In the genomic region with DNA sequence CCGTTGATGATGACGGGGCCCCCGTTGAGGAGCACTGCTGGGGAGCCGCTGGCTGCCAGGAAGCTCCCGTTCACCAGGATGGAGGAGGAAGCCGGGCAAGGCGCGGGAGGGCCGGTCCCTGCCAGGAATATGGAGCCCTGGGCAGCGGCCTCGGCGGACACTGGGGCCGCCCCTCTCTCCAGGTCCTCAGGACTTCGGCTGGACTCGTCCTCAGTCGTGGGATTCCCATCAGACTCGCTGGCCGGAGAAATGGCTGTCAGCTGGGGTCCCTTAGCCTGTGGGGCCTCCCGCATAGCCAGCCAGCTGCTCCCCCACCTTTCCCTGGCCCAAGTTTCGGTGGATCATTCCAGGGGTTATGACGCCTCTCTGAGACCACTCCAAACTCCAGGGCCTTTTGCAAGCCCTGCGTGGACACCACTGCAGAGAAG, we compare ENCODE assay signal across 9 cellular contexts. TPM values are rescaled to one million over a fixed set of nuclear protein-coding genes. Genes with fewer than 3 reads are reported as not detected.
A peak's percentile ranks its signal among the peaks of the same experiment; 100 is the strongest.
DNase-seq lines count a peak whose midpoint lies in the region; ATAC-seq and TF ChIP-seq lines count a peak whose summit lies in the region.
"Had no signal": no experiment of that assay in that cellular context is flagged by ENCODE, and none has a peak within 500 bp of the region (broad histone marks: within the 10 kb centered on the region; RNA-seq: fewer than 3 reads in every experiment).

No MANE protein-coding gene starts in this region.

- DNase-seq in EH (ENCODE audit: low read depth), result peak; percentile 50
- DNase-seq in activated naive CD8-positive, alpha-beta T cell treated with anti-CD3 and anti-CD28 coated beads for 36 hours, result no peak
- peak; percentile 68 for DNase-seq in left ventricle myocardium superior
- DNase-seq in NCI-H2171 (lab: John Stamatoyannopoulos, UW), result no peak
- no peak for DNase-seq in CD14-positive monocyte (ENCODE audit: low spot score)
- no peak for DNase-seq in C1 segment of cervical spinal cord (lab: John Stamatoyannopoulos, UW)
- DNase-seq: activated CD8-positive, alpha-beta memory T cell treated with anti-CD3 and anti-CD28 coated beads, Interleukin-2, amount 50 U/mL, for 48 hours had no signal

- peaks cover 37% of the 10 kb centered on the region for H3K4me1 ChIP-seq in rectal smooth muscle tissue (ENCODE audit: control insufficient read depth, insufficient read depth, low read length)

- ATAC-seq in left ventricle myocardium superior (no peak), HG03097 (IDR thresholded peaks at IDR 0.05; ENCODE audit: low FRiP score, unreplicated experiment) (no peak)

- intact Hi-C loops in left ventricle myocardium superior (cut with micrococcal nuclease) (no loop called here), CD14-positive monocyte (cut with micrococcal nuclease) (no loop called here)

- no peak overlapping the region for H3K27ac Mint-ChIP-seq in activated naive CD8-positive, alpha-beta T cell treated with anti-CD3 and anti-CD28 coated beads for 36 hours
- H3K27ac Mint-ChIP-seq in CD14-positive monocyte, result no peak overlapping the region

- H3K36me3 ChIP-seq in rectal smooth muscle tissue (ENCODE audit: control insufficient read depth, insufficient read depth, low read length), result peaks cover 3% of the 10 kb centered on the region

- H3K4me3 Mint-ChIP-seq in activated naive CD8-positive, alpha-beta T cell treated with anti-CD3 and anti-CD28 coated beads for 36 hours, result peak overlapping the region; percentile 7
- peak overlapping the region in 1 of 2 donors; percentile 71 for H3K4me3 Mint-ChIP-seq in CD14-positive monocyte

- H3K4me3 ChIP-seq in rectal smooth muscle tissue (ENCODE audit: low read length), result peak overlapping the region; percentile 99

- H3K4me1 Mint-ChIP-seq in activated naive CD8-positive, alpha-beta T cell treated with anti-CD3 and anti-CD28 coated beads for 36 hours, result peaks cover 7% of the 10 kb centered on the region
- H3K4me1 Mint-ChIP-seq in CD14-positive monocyte, result peaks cover 22% of the 10 kb centered on the region

- peaks cover 28% of the 10 kb centered on the region for H3K27me3 Mint-ChIP-seq in activated naive CD8-positive, alpha-beta T cell treated with anti-CD3 and anti-CD28 coated beads for 36 hours
- H3K27me3 Mint-ChIP-seq in CD14-positive monocyte (ENCODE audit: low read depth in 3 of 3), result peaks cover 65 to 97% (median 77%) of the 10 kb centered on the region in 3 donors

- peak overlapping the region; percentile 53 for H3K9ac ChIP-seq in rectal smooth muscle tissue (ENCODE audit: low read length)

- H3K9me3 Mint-ChIP-seq in activated naive CD8-positive, alpha-beta T cell treated with anti-CD3 and anti-CD28 coated beads for 36 hours, result no peaks in the 10 kb centered on the region
- H3K9me3 Mint-ChIP-seq in CD14-positive monocyte, result peaks cover 0 to 20% (median 11%) of the 10 kb centered on the region in 7 donors

- no peaks in the 10 kb centered on the region for H3K27me3 ChIP-seq in rectal smooth muscle tissue (ENCODE audit: control insufficient read depth, insufficient read depth, low read length)

- H3K36me3 Mint-ChIP-seq in activated naive CD8-positive, alpha-beta T cell treated with anti-CD3 and anti-CD28 coated beads for 36 hours, result no peaks in the 10 kb centered on the region
- peaks cover 4 to 6% of the 10 kb centered on the region in 2 donors for H3K36me3 Mint-ChIP-seq in CD14-positive monocyte

- peak overlapping the region; percentile 98 for H3K27ac ChIP-seq in rectal smooth muscle tissue (ENCODE audit: low read depth, low read length)

- no peak for TF ChIP-seq CTCF in CD14-positive monocyte (IDR thresholded peaks at IDR 0.05)

RNA-seq across cellular contexts. Expression of a gene that starts 2.1 kb away (rescaled TPM):
- 1 to 10 TPM; 1.6 to 1.7 TPM for total RNA-seq in activated naive CD8-positive, alpha-beta T cell treated with anti-CD3 and anti-CD28 coated beads for 36 hours
- 26.1 TPM for total RNA-seq in left ventricle myocardium superior
- not detected for polyA plus RNA-seq in CD14-positive monocyte

RNA-seq across cellular contexts. Expression of a gene that starts 15.4 kb away (rescaled TPM):
- total RNA-seq in activated naive CD8-positive, alpha-beta T cell treated with anti-CD3 and anti-CD28 coated beads for 36 hours, result 1 to 10 TPM; 7.3 to 8.6 TPM
- total RNA-seq in left ventricle myocardium superior, result 275 TPM
- under 1 TPM in 1 of 2 donors, not detected in 1; 0.17 TPM for polyA plus RNA-seq in CD14-positive monocyte

RNA-seq across cellular contexts. Expression of a gene that starts 25.7 kb away (rescaled TPM):
- total RNA-seq in activated naive CD8-positive, alpha-beta T cell treated with anti-CD3 and anti-CD28 coated beads for 36 hours, result 10 to 100 TPM; 29.5 to 30.7 TPM
- total RNA-seq in left ventricle myocardium superior, result 64.6 TPM
- 1 to 10 TPM; 1.5 to 2.4 TPM for polyA plus RNA-seq in CD14-positive monocyte

RNA-seq across cellular contexts. Expression of a gene that starts 33.7 kb away (rescaled TPM):
- total RNA-seq in activated naive CD8-positive, alpha-beta T cell treated with anti-CD3 and anti-CD28 coated beads for 36 hours, result under 1 TPM; 0.08 TPM
- total RNA-seq in left ventricle myocardium superior, result not detected
- not detected for polyA plus RNA-seq in CD14-positive monocyte

RNA-seq across cellular contexts. Expression of a gene that starts 36.2 kb away (rescaled TPM):
- 10 to 100 TPM; 25.5 to 29.6 TPM for total RNA-seq in activated naive CD8-positive, alpha-beta T cell treated with anti-CD3 and anti-CD28 coated beads for 36 hours
- 15.4 TPM for total RNA-seq in left ventricle myocardium superior
- polyA plus RNA-seq in CD14-positive monocyte, result 1 to 10 TPM; 3.8 to 5.5 TPM

Comparison
In these comparisons a context has a peak if more than half of its experiments do, and no peak if none do; other contexts are left out.
1. DNase-seq: peak in EH (single experiment) and left ventricle myocardium superior (single experiment); none in activated naive CD8-positive, alpha-beta T cell treated with anti-CD3 and anti-CD28 coated beads for 36 hours (single experiment), NCI-H2171 (single experiment), CD14-positive monocyte (single experiment) and C1 segment of cervical spinal cord (0 of 14).
2. RNA of a gene that starts 2.1 kb away (total RNA-seq): 26.1 TPM in left ventricle myocardium superior (single experiment); 1.6 to 1.7 TPM in activated naive CD8-positive, alpha-beta T cell treated with anti-CD3 and anti-CD28 coated beads for 36 hours; every median in the first group is over 10 times any median in the second.
3. RNA of a gene that starts 15.4 kb away (total RNA-seq): 275 TPM in left ventricle myocardium superior (single experiment); 7.3 to 8.6 TPM in activated naive CD8-positive, alpha-beta T cell treated with anti-CD3 and anti-CD28 coated beads for 36 hours; every median in the first group is over 10 times any median in the second.